24 cellular contexts compared by ENCODE assay signal in the genomic region with DNA sequence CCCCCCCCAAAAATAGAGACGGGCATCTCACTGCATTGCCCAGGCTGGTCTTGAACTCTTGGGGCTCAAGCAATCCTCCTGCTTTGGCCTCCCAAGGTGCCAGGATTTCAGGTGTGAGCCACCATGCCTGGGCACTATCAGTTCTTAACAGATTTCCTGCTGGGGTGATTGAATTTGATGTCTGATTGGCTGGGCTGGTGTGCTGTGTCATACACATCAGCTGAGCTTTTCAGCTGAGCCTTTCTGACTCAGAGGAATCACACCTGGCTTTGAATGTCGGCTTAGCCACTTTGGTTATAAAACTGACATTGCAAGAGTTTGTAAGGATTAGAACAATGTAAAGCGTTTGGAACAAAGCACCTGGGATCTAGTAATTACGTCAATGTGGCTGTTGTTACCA. TPM values are rescaled to one million over a fixed set of nuclear protein-coding genes. Genes with fewer than 3 reads are reported as not detected.
DNase-seq lines count a peak whose midpoint lies in the region; ATAC-seq, FAIRE-seq and TF ChIP-seq lines count a peak whose summit lies in the region.
"Had no signal": no experiment of that assay in that cellular context is flagged by ENCODE, and none has a peak within 500 bp of the region (broad histone marks: within the 10 kb centered on the region; RNA-seq: fewer than 3 reads in every experiment).

No MANE protein-coding gene starts in this region.

- DNase-seq in activated naive CD4-positive, alpha-beta T cell treated with anti-CD3 and anti-CD28 coated beads for 36 hours = peak; percentile 6
- no peak for DNase-seq in activated naive CD4-positive, alpha-beta T cell treated with anti-CD3 and anti-CD28 coated beads, Interleukin-2, amount 50 U/mL, for 16 hours
- DNase-seq in LHCN-M2 (ENCODE audit: low read depth) (peak; percentile 17), dermis blood vessel endothelial cell (peak; percentile 51), osteoblast (ENCODE audit: insufficient read length, low spot score, missing footprints) (no peak), GM12892 (ENCODE audit: insufficient read length) (no peak), NCI-H345 treated with DMSO at 0.1 percent for 48 hours (lab: John Stamatoyannopoulos, UW; ENCODE audit: unreplicated experiment) (no peak)
- no peak for DNase-seq in stimulated activated effector memory CD8-positive, alpha-beta T cell treated with anti-CD3 and anti-CD28 coated beads, Interleukin-12 subunit alpha, Interleukin-12 subunit beta, amount 100 ng/mL, for 72 hours (ENCODE audit: low spot score in 2 of 2)
- DNase-seq: BE2C; CD4-positive, alpha-beta memory T cell; DMS153; GDM1; H7; HFFc6; Karpas-422; MM.1S; NCI-H1092; NCI-H2081 treated with DMSO at 0.1 percent for 48 hours; NCI-H510A treated with DMSO at 0.1 percent for 48 hours; NCI-H774; SHP77 had no signal

- CTCF ChIA-PET in activated naive CD4-positive, alpha-beta T cell treated with anti-CD3 and anti-CD28 coated beads for 36 hours (lab: Charles Lee) = no interaction called here

- H3K36me3 ChIP-seq in osteoblast (ENCODE audit: insufficient read depth, low read length) = peaks cover 13% of the 10 kb centered on the region

- no peak for TF ChIP-seq CTCF in osteoblast (IDR thresholded peaks at IDR 0.05; ENCODE audit: extremely low read depth, low read depth, low read length)

- H3K4me1 Mint-ChIP-seq in activated naive CD4-positive, alpha-beta T cell treated with anti-CD3 and anti-CD28 coated beads for 36 hours (ENCODE audit: low read depth) = no peaks in the 10 kb centered on the region
- peaks cover 6% of the 10 kb centered on the region for H3K4me1 Mint-ChIP-seq in stimulated activated effector memory CD8-positive, alpha-beta T cell treated with anti-CD3 and anti-CD28 coated beads, Interleukin-12 subunit alpha, Interleukin-12 subunit beta, amount 100 ng/mL, for 72 hours

- FAIRE-seq in GM12892 (lab: Jason Lieb, UNC) = no peak
- FAIRE-seq: A204.1, RCC 7860 had no signal

- ATAC-seq in stimulated activated effector memory CD8-positive, alpha-beta T cell treated with anti-CD3 and anti-CD28 coated beads, Interleukin-12 subunit alpha, Interleukin-12 subunit beta, amount 100 ng/mL, for 72 hours = no peak

- peaks cover 77% of the 10 kb centered on the region for H3K36me3 Mint-ChIP-seq in activated naive CD4-positive, alpha-beta T cell treated with anti-CD3 and anti-CD28 coated beads for 36 hours (ENCODE audit: low read depth)
- peaks cover 84% of the 10 kb centered on the region for H3K36me3 Mint-ChIP-seq in stimulated activated effector memory CD8-positive, alpha-beta T cell treated with anti-CD3 and anti-CD28 coated beads, Interleukin-12 subunit alpha, Interleukin-12 subunit beta, amount 100 ng/mL, for 72 hours
- H3K36me3 Mint-ChIP-seq: CD4-positive, alpha-beta memory T cell had no signal

- no peak overlapping the region for H3K4me2 ChIP-seq in osteoblast (ENCODE audit: insufficient read depth, low read length)

- no peaks in the 10 kb centered on the region for H3K27me3 ChIP-seq in osteoblast (ENCODE audit: insufficient read depth, low read length)
- H3K27me3 ChIP-seq: BE2C had no signal

- no peaks in the 10 kb centered on the region for H3K9me3 ChIP-seq in osteoblast (ENCODE audit: low read depth, low read length)
- H3K9me3 ChIP-seq: BE2C had no signal

- intact Hi-C loops in activated naive CD4-positive, alpha-beta T cell treated with anti-CD3 and anti-CD28 coated beads for 36 hours (cut with micrococcal nuclease) = no loop called here

- TF ChIP-seq POLR2A in GM12892 (IDR thresholded peaks at IDR 0.05; ENCODE audit: low read depth, low read length) = no peak

- no peak overlapping the region for H3K4me3 Mint-ChIP-seq in activated naive CD4-positive, alpha-beta T cell treated with anti-CD3 and anti-CD28 coated beads for 36 hours
- H3K4me3 Mint-ChIP-seq in stimulated activated effector memory CD8-positive, alpha-beta T cell treated with anti-CD3 and anti-CD28 coated beads, Interleukin-12 subunit alpha, Interleukin-12 subunit beta, amount 100 ng/mL, for 72 hours = no peak overlapping the region
- H3K4me3 Mint-ChIP-seq: CD4-positive, alpha-beta memory T cell; HFFc6 had no signal

- no peak overlapping the region for H2AFZ ChIP-seq in osteoblast (ENCODE audit: low read length)

- H3K27me3 Mint-ChIP-seq in activated naive CD4-positive, alpha-beta T cell treated with anti-CD3 and anti-CD28 coated beads for 36 hours (ENCODE audit: low read depth) = no peaks in the 10 kb centered on the region
- H3K27me3 Mint-ChIP-seq: CD4-positive, alpha-beta memory T cell had no signal

- H3K79me2 ChIP-seq in osteoblast (ENCODE audit: insufficient read depth, low read length) = no peaks in the 10 kb centered on the region

- H4K20me1 ChIP-seq in osteoblast (ENCODE audit: insufficient read depth, low read length) = no peaks in the 10 kb centered on the region

- peak overlapping the region; percentile 65 for H3K27ac ChIP-seq in osteoblast (ENCODE audit: low read depth, low read length)
- H3K27ac ChIP-seq: HL-60 had no signal

- H3K27ac Mint-ChIP-seq in activated naive CD4-positive, alpha-beta T cell treated with anti-CD3 and anti-CD28 coated beads for 36 hours = no peak overlapping the region
- H3K27ac Mint-ChIP-seq in stimulated activated effector memory CD8-positive, alpha-beta T cell treated with anti-CD3 and anti-CD28 coated beads, Interleukin-12 subunit alpha, Interleukin-12 subunit beta, amount 100 ng/mL, for 72 hours = no peak overlapping the region

- no peak overlapping the region for H3K4me3 ChIP-seq in osteoblast (ENCODE audit: insufficient read depth, low read length)

- H3K9me3 Mint-ChIP-seq in activated naive CD4-positive, alpha-beta T cell treated with anti-CD3 and anti-CD28 coated beads for 36 hours = no peaks in the 10 kb centered on the region
- no peaks in the 10 kb centered on the region for H3K9me3 Mint-ChIP-seq in stimulated activated effector memory CD8-positive, alpha-beta T cell treated with anti-CD3 and anti-CD28 coated beads, Interleukin-12 subunit alpha, Interleukin-12 subunit beta, amount 100 ng/mL, for 72 hours
- H3K9me3 Mint-ChIP-seq: CD4-positive, alpha-beta memory T cell; HFFc6 had no signal

- H3K4me1 ChIP-seq in osteoblast (ENCODE audit: insufficient read depth, low read length) = peaks cover 22% of the 10 kb centered on the region

RNA-seq across cellular contexts. Expression of gene NCAPH, which starts 18.9 kb away (rescaled TPM):
- total RNA-seq in activated naive CD4-positive, alpha-beta T cell treated with anti-CD3 and anti-CD28 coated beads for 36 hours = 10 to 100 TPM; 78.6 to 79.2 TPM
- total RNA-seq in LHCN-M2 (2014; rRNA removed) (38.7 and 42.4 TPM in 2 replicates), dermis blood vessel endothelial cell (7.3 and 32.2 TPM in 2 replicates), osteoblast (1.1 and 2.4 TPM in 2 replicates)
- 14.0 TPM for polyA plus RNA-seq in LHCN-M2 (2012)
- 29.0 TPM for polyA plus RNA-seq in GM12892 (2012; ENCODE audit: missing spikeins)

RNA-seq across cellular contexts. Expression of gene ITPRIPL1, which starts 29.4 kb away (rescaled TPM):
- total RNA-seq in activated naive CD4-positive, alpha-beta T cell treated with anti-CD3 and anti-CD28 coated beads for 36 hours = 10 to 100 TPM; 13.3 to 13.4 TPM
- 0.34 and 0.83 TPM in 2 replicates for total RNA-seq in LHCN-M2 (2014; rRNA removed)
- polyA plus RNA-seq in LHCN-M2 (2012) = 0.01 TPM
- total RNA-seq in dermis blood vessel endothelial cell = 7.0 and 7.7 TPM in 2 replicates
- 1.4 and 1.8 TPM in 2 replicates for total RNA-seq in osteoblast
- polyA plus RNA-seq in GM12892 (2012; ENCODE audit: missing spikeins) = 11.7 TPM

RNA-seq across cellular contexts. Expression of gene SNRNP200, which starts 49.1 kb away (rescaled TPM):
- total RNA-seq in activated naive CD4-positive, alpha-beta T cell treated with anti-CD3 and anti-CD28 coated beads for 36 hours = 100 to 1,000 TPM; 179 to 181 TPM
- total RNA-seq in LHCN-M2 (2014; rRNA removed) (35.3 and 44.3 TPM in 2 replicates), dermis blood vessel endothelial cell (56.8 and 113 TPM in 2 replicates), osteoblast (42.7 and 44.2 TPM in 2 replicates)
- 74.5 TPM for polyA plus RNA-seq in LHCN-M2 (2012)
- 79.0 TPM for polyA plus RNA-seq in GM12892 (2012; ENCODE audit: missing spikeins)

Comparison
In these comparisons a context has a peak if more than half of its experiments do, and no peak if none do; other contexts are left out.
1. DNase-seq: peak in activated naive CD4-positive, alpha-beta T cell treated with anti-CD3 and anti-CD28 coated beads for 36 hours (single experiment), LHCN-M2 (single experiment) and dermis blood vessel endothelial cell (single experiment); none in activated naive CD4-positive, alpha-beta T cell treated with anti-CD3 and anti-CD28 coated beads, Interleukin-2, amount 50 U/mL, for 16 hours (single experiment), osteoblast (single experiment), GM12892 (single experiment), NCI-H345 treated with DMSO at 0.1 percent for 48 hours (single experiment) and stimulated activated effector memory CD8-positive, alpha-beta T cell treated with anti-CD3 and anti-CD28 coated beads, Interleukin-12 subunit alpha, Interleukin-12 subunit beta, amount 100 ng/mL, for 72 hours (0 of 2).